24 cellular contexts compared by ENCODE assay signal in genomic region chr20:62625921-62626547, GRCh38. TPM values are rescaled to one million over a fixed set of nuclear protein-coding genes. Genes with fewer than 3 reads are reported as not detected.
DNase-seq lines count a peak whose midpoint lies in the region; ATAC-seq, FAIRE-seq and TF ChIP-seq lines count a peak whose summit lies in the region.
"Had no signal": no experiment of that assay in that cellular context is flagged by ENCODE, and none has a peak within 500 bp of the region (broad histone marks: within the 10 kb centered on the region; RNA-seq: fewer than 3 reads in every experiment).

No MANE protein-coding gene starts in this region.

- WGBS in heart right ventricle, 2 donors: 90% methylated on average over 20 of the region's 20 CpGs

- intact Hi-C loops in Right ventricle myocardium inferior (cut with DNase I): loop anchor here (2.0 kb wide), 1 partner anchor 17 kb away; the partner anchor contains the start of gene SLCO4A1
- intact Hi-C loops in heart right ventricle (cut with DNase I): no loop called here
- intact Hi-C loops in Panc1 (cut with micrococcal nuclease; ENCODE audit: unreplicated experiment): no loop called here
- intact Hi-C loops in kidney (cut with DNase I): no loop called here

- H3K27ac ChIP-seq in heart right ventricle: peak overlapping the region in 1 of 10 donors; percentile 93
- H3K27ac ChIP-seq in Panc1 (ENCODE audit: low read length): peak overlapping the region; percentile 89
- H3K27ac ChIP-seq in kidney (ENCODE audit: low read depth in 2 of 2, low read length in 2 of 2): no peak overlapping the region
- H3K27ac ChIP-seq: 22Rv1, KMS-11 had no signal

- no peaks in the 10 kb centered on the region for H3K36me3 ChIP-seq in heart right ventricle
- H3K36me3 ChIP-seq in Panc1 (ENCODE audit: control insufficient read depth, insufficient read depth, low read length): no peaks in the 10 kb centered on the region
- H3K36me3 ChIP-seq in kidney (ENCODE audit: control insufficient read depth in 1 of 2, insufficient read depth in 2 of 2, low read length in 2 of 2): no peaks in the 10 kb centered on the region

- H3K4me3 Mint-ChIP-seq in stimulated activated memory B cell treated with anti-CD40 and anti-IgM and Interleukin-4, amounts not matched to agents 10 μg/mL and 1 μg/mL and 100 μg/mL, for 72 hours: no peak overlapping the region
- H3K4me3 Mint-ChIP-seq: H9 had no signal

- H3K4me3 ChIP-seq in heart right ventricle: no peak overlapping the region
- H3K4me3 ChIP-seq in Panc1 (ENCODE audit: low read depth in 2 of 2, low read length in 2 of 2): no peak overlapping the region
- no peak overlapping the region for H3K4me3 ChIP-seq in kidney (ENCODE audit: low read length in 2 of 2)

- H3K36me3 Mint-ChIP-seq in stimulated activated memory B cell treated with anti-CD40 and anti-IgM and Interleukin-4, amounts not matched to agents 10 μg/mL and 1 μg/mL and 100 μg/mL, for 72 hours: no peaks in the 10 kb centered on the region

- H3K27me3 ChIP-seq in heart right ventricle (peaks cover 0 to 6% (median under 1%) of the 10 kb centered on the region in 7 donors), Panc1 (ENCODE audit: control insufficient read depth, insufficient read depth, low read length) (no peaks in the 10 kb centered on the region)

- FAIRE-seq in kidney (lab: Jason Lieb, UNC): no peak
- FAIRE-seq: D721Med had no signal

- no peaks in the 10 kb centered on the region for H3K9me3 Mint-ChIP-seq in stimulated activated memory B cell treated with anti-CD40 and anti-IgM and Interleukin-4, amounts not matched to agents 10 μg/mL and 1 μg/mL and 100 μg/mL, for 72 hours
- H3K9me3 Mint-ChIP-seq: H9 had no signal

- CTCF ChIA-PET in Panc1 (lab: Charles Lee): no interaction called here

- BruUV-seq in Panc1 (replicated peaks; lab: Mats Ljungman, UMichigan): no TSS peak

- TF ChIP-seq POLR2A in GM18505 (IDR thresholded peaks at IDR 0.05; ENCODE audit: borderline replicate concordance, extremely low read depth, insufficient read depth, insufficient read length): no peak

- H3K4me1 Mint-ChIP-seq in stimulated activated memory B cell treated with anti-CD40 and anti-IgM and Interleukin-4, amounts not matched to agents 10 μg/mL and 1 μg/mL and 100 μg/mL, for 72 hours: peaks cover 46% of the 10 kb centered on the region

- TF ChIP-seq CTCF in heart right ventricle (IDR thresholded peaks at IDR 0.05): no peak
- no peak for TF ChIP-seq CTCF in Panc1 (IDR thresholded peaks at IDR 0.05)
- no peak for TF ChIP-seq CTCF in kidney (IDR thresholded peaks at IDR 0.05; ENCODE audit: borderline replicate concordance, extremely low read depth, insufficient read depth)

- H3K4me1 ChIP-seq in heart right ventricle (peaks cover 10 to 46% (median 34%) of the 10 kb centered on the region in 9 donors), Panc1 (ENCODE audit: control insufficient read depth, insufficient read depth, low read length) (peaks cover 62% of the 10 kb centered on the region), kidney (ENCODE audit: control insufficient read depth in 1 of 2, insufficient read depth in 1 of 2, low read depth in 1 of 2, low read length in 2 of 2) (peaks cover 33 to 41% of the 10 kb centered on the region in 2 donors)

- H3K9me3 ChIP-seq in heart right ventricle (no peaks in the 10 kb centered on the region), Panc1 (ENCODE audit: control insufficient read depth, insufficient read depth, low read depth, low read length) (no peaks in the 10 kb centered on the region), kidney (ENCODE audit: control insufficient read depth in 1 of 2, low read length in 2 of 2) (no peaks in the 10 kb centered on the region)

- in situ Hi-C loops in Panc1 (cut with HindIII; ENCODE audit: low pct_unique_long_range_greater_than_20kb, low sequenced_read_pairs): no loop called here

- no peak overlapping the region for H3K9ac ChIP-seq in kidney (ENCODE audit: low read length in 2 of 2)
- H3K9ac ChIP-seq: KMS-11 had no signal

- DNase-seq in Right ventricle myocardium inferior (ENCODE audit: missing footprints): peak; percentile 42
- DNase-seq in heart right ventricle: no peak
- no peak for DNase-seq in Panc1 (ENCODE audit: low read depth, low spot score)
- DNase-seq in kidney: peak; percentile 77
- no peak for DNase-seq in NOMO-1 treated with DMSO at 0.1 percent for 48 hours (lab: John Stamatoyannopoulos, UW; ENCODE audit: unreplicated experiment)
- DNase-seq in HuH-7.5 (ENCODE audit: low spot score): no peak
- DNase-seq: AML-193, DMS53, GF-D8, H9, IMR-90, MV-4-11, NCI-H1417, NCI-H187, NCI-H446, NCI-H526, OCI-M1, SIG-M5 had no signal

- ATAC-seq in Right ventricle myocardium inferior (no peak), heart right ventricle (no peak), Panc1 (no peak), GM18505 (IDR thresholded peaks at IDR 0.05; ENCODE audit: unreplicated experiment) (no peak)
- no peak for ATAC-seq in stimulated activated memory B cell treated with anti-CD40 and anti-IgM and Interleukin-4, amounts not matched to agents 10 μg/mL and 1 μg/mL and 100 μg/mL, for 72 hours
- ATAC-seq: SK-N-SH treated with all-trans-retinoic acid at 6 μM for 48 hours had no signal

- H3K27me3 Mint-ChIP-seq in stimulated activated memory B cell treated with anti-CD40 and anti-IgM and Interleukin-4, amounts not matched to agents 10 μg/mL and 1 μg/mL and 100 μg/mL, for 72 hours: no peaks in the 10 kb centered on the region

- H3K27ac Mint-ChIP-seq in stimulated activated memory B cell treated with anti-CD40 and anti-IgM and Interleukin-4, amounts not matched to agents 10 μg/mL and 1 μg/mL and 100 μg/mL, for 72 hours: peak overlapping the region; percentile 97
- H3K27ac Mint-ChIP-seq: H9 had no signal

- POLR2A ChIA-PET in Panc1 (lab: Charles Lee): no interaction called here

RNA-seq across cellular contexts. Expression of gene SLCO4A1, which starts 16.3 kb away (rescaled TPM):
- total RNA-seq in Right ventricle myocardium inferior (15.5 TPM), heart right ventricle (10 to 100 TPM in 3 of 10 donors, 1 to 10 TPM in 7; 1.5 to 34.3 (median 4.9) TPM), Panc1 (2021; ENCODE audit: unreplicated experiment) (167 TPM), kidney (80.3 TPM)
- polyA plus RNA-seq in heart right ventricle (10 to 100 TPM; 21.7 to 52.7 TPM), kidney (ENCODE audit: insufficient read depth, low read depth, low replicate concordance) (12.4 TPM)
- 145 TPM for polyA plus RNA-seq in Panc1 (2012; ENCODE audit: insufficient read length)

Comparison
In these comparisons a context has a peak if more than half of its experiments do, and no peak if none do; other contexts are left out.
1. DNase-seq: peak in Right ventricle myocardium inferior (single experiment) and kidney (single experiment); none in heart right ventricle (0 of 2), Panc1 (single experiment), NOMO-1 treated with DMSO at 0.1 percent for 48 hours (single experiment) and HuH-7.5 (single experiment).